In genomic region chr2:45771251-45771650, GRCh38 we compare ENCODE assay signal across 1 cellular context.
TF ChIP-seq lines count a peak whose summit lies in the region.

No MANE protein-coding gene starts in this region.

TF ChIP-seq in GM23338, 12 proteins besides CTCF, POLR2A, EP300 and RAD21 (continued from another document):
- TF ChIP-seq REST (IDR thresholded peaks at IDR 0.05; ENCODE audit: unreplicated experiment) (no peak), POLR2AphosphoS5 (IDR thresholded peaks at IDR 0.05; ENCODE audit: low read depth) (no peak), JUNB (IDR thresholded peaks at IDR 0.05; ENCODE audit: unreplicated experiment) (no peak), STAT1 (IDR thresholded peaks at IDR 0.05; ENCODE audit: unreplicated experiment) (no peak), EZH2phosphoT487 (IDR thresholded peaks at IDR 0.05; ENCODE audit: unreplicated experiment) (no peak), ZNF462 (CRISPR knock-in tag; IDR thresholded peaks at IDR 0.05) (no peak), ZNF331 (CRISPR knock-in tag; IDR thresholded peaks at IDR 0.05; ENCODE audit: low read depth) (no peak)
